Comparison of ENCODE assay signal across 10 cellular contexts in genomic region chr2:151071382-151071781, GRCh38.
DNase-seq lines count a peak whose midpoint lies in the region; TF ChIP-seq lines count a peak whose summit lies in the region.
"Had no signal": no experiment of that assay in that cellular context is flagged by ENCODE, and none has a peak within 500 bp of the region (broad histone marks: within the 10 kb centered on the region; RNA-seq: fewer than 3 reads in every experiment).

No MANE protein-coding gene starts in this region.

- no peak for TF ChIP-seq POLR2A in transverse colon (IDR thresholded peaks at IDR 0.05)

- no peak overlapping the region for H3K27ac Mint-ChIP-seq in Calu3 (ENCODE audit: unreplicated experiment)
- H3K27ac Mint-ChIP-seq: activated CD4-positive, alpha-beta T cell treated with anti-CD3 and anti-CD28 coated beads, Interleukin-2, amount 10 ng/mL, durations not matched to agents 24 days and 14 days; effector memory CD8-positive, alpha-beta T cell had no signal

- TF ChIP-seq EP300 in transverse colon (IDR thresholded peaks at IDR 0.05; ENCODE audit: low read depth) = no peak

- intact Hi-C loops in Calu3 (cut with micrococcal nuclease; ENCODE audit: unreplicated experiment) (loop anchor here (10.0 kb wide), 1 partner anchor 163 kb away; no protein-coding TSS in a partner anchor), transverse colon (cut with DNase I; ENCODE audit: low total_unique reads) (no loop called here)

- no peak overlapping the region for H3K4me3 ChIP-seq in LNCaP clone FGC (ENCODE audit: low read depth, low read length)
- H3K4me3 ChIP-seq in brain microvascular endothelial cell (ENCODE audit: low read depth, low read length) = no peak overlapping the region
- H3K4me3 ChIP-seq in liver (ENCODE audit: low read depth in 1 of 3, low read length in 3 of 3) = no peak overlapping the region
- H3K4me3 ChIP-seq in transverse colon = no peak overlapping the region

- H3K9me3 ChIP-seq in liver (ENCODE audit: control insufficient read depth in 4 of 4, low read length in 3 of 4) = peaks cover 0 to 8% (median under 1%) of the 10 kb centered on the region in 4 donors
- no peaks in the 10 kb centered on the region for H3K9me3 ChIP-seq in transverse colon

- H3K36me3 ChIP-seq in brain microvascular endothelial cell (replicated peaks) (no peaks in the 10 kb centered on the region), liver (ENCODE audit: control insufficient read depth in 4 of 4, insufficient read depth in 3 of 4, low read depth in 1 of 4, low read length in 3 of 4) (no peaks in the 10 kb centered on the region), transverse colon (no peaks in the 10 kb centered on the region)

- CTCF ChIA-PET in Calu3 (lab: Charles Lee) = interaction anchor here (0.6 kb wide), 1 partner anchor 371 kb away, joined by 4 read pairs; no protein-coding TSS in a partner anchor

- peak; percentile 29 for DNase-seq in Calu3
- DNase-seq in LNCaP clone FGC (ENCODE audit: low read depth) = no peak
- peak; percentile 40 for DNase-seq in brain microvascular endothelial cell
- no peak for DNase-seq in NCI-H1105 treated with DMSO at 0.1 percent for 48 hours (lab: John Stamatoyannopoulos, UW)
- no peak for DNase-seq in T-helper 1 cell
- no peak for DNase-seq in transverse colon
- no peak for DNase-seq in NK-92 treated with Interleukin-12 subunit alpha and Interleukin-12 subunit beta, amount 100 ng/mL, for 24 hours (lab: John Stamatoyannopoulos, UW)
- DNase-seq: activated CD4-positive, alpha-beta T cell treated with anti-CD3 and anti-CD28 coated beads, Interleukin-2, amount 10 ng/mL, durations not matched to agents 24 days and 14 days; effector memory CD8-positive, alpha-beta T cell had no signal

- H3K4me1 ChIP-seq in liver (ENCODE audit: control insufficient read depth in 4 of 4, insufficient read depth in 4 of 4, low read length in 3 of 4) (no peaks in the 10 kb centered on the region), transverse colon (no peaks in the 10 kb centered on the region)

- BruUV-seq in Calu3 (replicated peaks; lab: Mats Ljungman, UMichigan) = no TSS peak

- H3K4me3 Mint-ChIP-seq in Calu3 (ENCODE audit: low read depth, unreplicated experiment) = no peak overlapping the region
- H3K4me3 Mint-ChIP-seq: activated CD4-positive, alpha-beta T cell treated with anti-CD3 and anti-CD28 coated beads, Interleukin-2, amount 10 ng/mL, durations not matched to agents 24 days and 14 days; effector memory CD8-positive, alpha-beta T cell had no signal

- no peaks in the 10 kb centered on the region for H3K27me3 Mint-ChIP-seq in Calu3 (ENCODE audit: unreplicated experiment)

- WGBS in liver = 39% methylated on average over 2 of the region's 2 CpGs
- 53% methylated on average over 2 of the region's 2 CpGs; no CpG with 5 or more reads in 1 of the 2 donors for whole genome bisulfite sequencing in transverse colon (ENCODE audit: low coverage in 1 of 2), 2 donors

- peaks cover 4% of the 10 kb centered on the region for H3K9me3 Mint-ChIP-seq in Calu3 (ENCODE audit: low read depth, unreplicated experiment)
- H3K9me3 Mint-ChIP-seq: effector memory CD8-positive, alpha-beta T cell had no signal

- H3K27ac ChIP-seq in brain microvascular endothelial cell (no peak overlapping the region), liver (ENCODE audit: low read depth in 1 of 2, low read length in 2 of 2) (no peak overlapping the region), transverse colon (no peak overlapping the region)

- H3K36me3 Mint-ChIP-seq in Calu3 (ENCODE audit: insufficient read depth, unreplicated experiment) = no peaks in the 10 kb centered on the region

- TF ChIP-seq RAD21 in liver (IDR thresholded peaks at IDR 0.05) = peak; percentile 63 to 70

- no peak overlapping the region for H3K9ac ChIP-seq in liver (ENCODE audit: low read depth in 1 of 2, low read length in 2 of 2)

- TF ChIP-seq CTCF in Calu3 (IDR thresholded peaks at IDR 0.05; ENCODE audit: unreplicated experiment) = peak; percentile 57
- TF ChIP-seq CTCF in LNCaP clone FGC (IDR thresholded peaks at IDR 0.05; ENCODE audit: control insufficient read depth, extremely low read depth, insufficient read depth) = peak; percentile 25
- peak; percentile 73 for TF ChIP-seq CTCF in brain microvascular endothelial cell (IDR thresholded peaks at IDR 0.05; ENCODE audit: low read depth, low read length, missing control alignments)
- TF ChIP-seq CTCF in liver (IDR thresholded peaks at IDR 0.05; ENCODE audit: low read depth, low read length, missing input control) = peak; percentile 22
- no peak for TF ChIP-seq CTCF in transverse colon (IDR thresholded peaks at IDR 0.05)

- H3K4me1 Mint-ChIP-seq in Calu3 (ENCODE audit: low read depth, unreplicated experiment) = no peaks in the 10 kb centered on the region
- H3K4me1 Mint-ChIP-seq: activated CD4-positive, alpha-beta T cell treated with anti-CD3 and anti-CD28 coated beads, Interleukin-2, amount 10 ng/mL, durations not matched to agents 24 days and 14 days had no signal

- H3K27me3 ChIP-seq in brain microvascular endothelial cell (replicated peaks) (no peaks in the 10 kb centered on the region), liver (ENCODE audit: control insufficient read depth in 4 of 4, insufficient read depth in 4 of 4, low read length in 3 of 4) (peaks cover 0 to 3% (median 0%) of the 10 kb centered on the region in 4 donors), transverse colon (no peaks in the 10 kb centered on the region)

- in situ Hi-C loops in brain microvascular endothelial cell (cut with HindIII; ENCODE audit: low pct_ligation_motif_present, low sequenced_read_pairs) (no loop called here), transverse colon (cut with MboI; ENCODE audit: low pct_ligation_motif_present in 1 of 4, low pct_unique_long_range_greater_than_20kb in 1 of 4, low sequenced_read_pairs in 3 of 4) (loop anchor here in 1 of 4 donors (25.0 kb wide), 1 partner anchor 1459 kb away; no protein-coding TSS in a partner anchor)

TF ChIP-seq in liver, 16 proteins besides CTCF, POLR2A, EP300 and RAD21:
- TF ChIP-seq JUND (IDR thresholded peaks at IDR 0.05) (no peak), TAF1 (conservative IDR thresholded peaks at IDR 0.05) (no peak), EGR1 (IDR thresholded peaks at IDR 0.05; ENCODE audit: low read depth in 2 of 2) (no peak), ATF3 (IDR thresholded peaks at IDR 0.05) (no peak), ZBTB33 (IDR thresholded peaks at IDR 0.05) (no peak), MAX (IDR thresholded peaks at IDR 0.05) (no peak), HNF4A (conservative IDR thresholded peaks at IDR 0.05) (no peak), SP1 (IDR thresholded peaks at IDR 0.05) (no peak), RXRA (IDR thresholded peaks at IDR 0.05) (no peak), GABPA (IDR thresholded peaks at IDR 0.05 in 1 of 2, conservative IDR thresholded peaks at IDR 0.05 in 1 of 2) (no peak), FOXA1 (IDR thresholded peaks at IDR 0.05) (no peak), REST (IDR thresholded peaks at IDR 0.05) (no peak), NR2F2 (IDR thresholded peaks at IDR 0.05) (no peak), FOXA2 (IDR thresholded peaks at IDR 0.05) (no peak), YY1 (IDR thresholded peaks at IDR 0.05) (no peak)
TF ChIP-seq in liver: peak in this region for 0.

Comparison
In these comparisons a context has a peak if more than half of its experiments do, and no peak if none do; other contexts are left out.
1. DNase-seq: peak in Calu3 (single experiment) and brain microvascular endothelial cell (single experiment); none in LNCaP clone FGC (single experiment), NCI-H1105 treated with DMSO at 0.1 percent for 48 hours (single experiment), T-helper 1 cell (0 of 5), transverse colon (single experiment) and NK-92 treated with Interleukin-12 subunit alpha and Interleukin-12 subunit beta, amount 100 ng/mL, for 24 hours (single experiment).
2. CTCF ChIP-seq: peak in Calu3 (single experiment), LNCaP clone FGC (single experiment), brain microvascular endothelial cell (single experiment) and liver (single experiment); none in transverse colon (0 of 5).